Comparison of ENCODE assay signal across 1 cellular context in the genomic region with DNA sequence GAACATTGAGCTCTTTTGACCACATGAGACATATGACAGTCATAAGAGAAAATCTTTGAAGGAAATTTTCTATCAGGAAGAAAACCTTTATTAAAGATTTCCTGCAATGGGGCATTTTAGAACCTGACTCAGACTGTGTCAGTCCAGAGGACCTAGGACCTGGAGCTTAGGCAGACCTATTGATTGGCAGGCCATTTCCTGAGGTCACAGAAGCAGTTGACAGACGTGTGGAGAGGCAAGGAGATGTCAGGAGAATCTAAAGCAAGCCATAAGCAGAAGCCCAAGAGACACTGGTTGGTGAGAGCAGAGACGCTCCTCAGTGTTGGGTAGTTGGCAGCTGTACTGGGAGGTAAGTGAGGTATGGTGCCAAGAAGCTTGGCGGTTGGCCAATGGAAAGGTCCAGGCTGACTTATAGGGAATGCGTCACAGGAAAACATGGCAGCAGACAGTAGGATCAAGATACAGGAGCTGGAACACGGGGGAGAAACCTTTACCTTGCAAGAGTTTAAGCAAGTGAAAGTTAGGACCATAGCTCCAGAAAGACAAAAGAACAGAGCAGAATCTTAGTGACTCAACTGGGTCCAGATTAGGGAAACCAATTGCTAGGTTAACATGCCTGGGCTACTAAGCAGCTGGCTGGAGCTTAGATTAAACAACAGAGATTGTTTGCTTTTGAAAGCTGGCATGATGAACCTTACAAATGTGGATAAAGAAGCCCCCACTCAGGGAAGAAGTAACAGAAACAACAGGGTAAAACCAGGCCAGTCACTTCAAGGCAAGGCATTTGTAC.
TF ChIP-seq lines count a peak whose summit lies in the region.

No MANE protein-coding gene starts in this region.

TF ChIP-seq in IMR-90, 13 proteins besides CTCF, POLR2A, EP300 and RAD21:
- TF ChIP-seq RCOR1 (IDR thresholded peaks at IDR 0.05; ENCODE audit: insufficient replicate concordance, low read length) (no peak), FOS (IDR thresholded peaks at IDR 0.05; ENCODE audit: low read depth, low read length) (no peak)
- TF ChIP-seq, protein P1, sequence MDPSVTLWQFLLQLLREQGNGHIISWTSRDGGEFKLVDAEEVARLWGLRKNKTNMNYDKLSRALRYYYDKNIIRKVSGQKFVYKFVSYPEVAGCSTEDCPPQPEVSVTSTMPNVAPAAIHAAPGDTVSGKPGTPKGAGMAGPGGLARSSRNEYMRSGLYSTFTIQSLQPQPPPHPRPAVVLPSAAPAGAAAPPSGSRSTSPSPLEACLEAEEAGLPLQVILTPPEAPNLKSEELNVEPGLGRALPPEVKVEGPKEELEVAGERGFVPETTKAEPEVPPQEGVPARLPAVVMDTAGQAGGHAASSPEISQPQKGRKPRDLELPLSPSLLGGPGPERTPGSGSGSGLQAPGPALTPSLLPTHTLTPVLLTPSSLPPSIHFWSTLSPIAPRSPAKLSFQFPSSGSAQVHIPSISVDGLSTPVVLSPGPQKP (IDR thresholded peaks at IDR 0.05; ENCODE audit: borderline replicate concordance, low read depth, low read length), result no peak
